24 cellular contexts compared by ENCODE assay signal in genomic region chr19:28948531-28948930, GRCh38.
DNase-seq lines count a peak whose midpoint lies in the region; ATAC-seq, FAIRE-seq and TF ChIP-seq lines count a peak whose summit lies in the region.
"Had no signal": no experiment of that assay in that cellular context is flagged by ENCODE, and none has a peak within 500 bp of the region (broad histone marks: within the 10 kb centered on the region; RNA-seq: fewer than 3 reads in every experiment).

No MANE protein-coding gene starts in this region.

- TF ChIP-seq POLR2A in A549 (IDR thresholded peaks at IDR 0.05; ENCODE audit: low read length): no peak

- H4K20me1 ChIP-seq in BLaER1 treated with 17β-estradiol and CSF1 and Interleukin-3, amounts not matched to agents 10 nM and 100 nM: no peaks in the 10 kb centered on the region

- no peak for TF ChIP-seq RAD21 in A549 (conservative IDR thresholded peaks at IDR 0.05 in 1 of 2, IDR thresholded peaks at IDR 0.05 in 1 of 2)

- peak overlapping the region in 2 of 11 experiments; percentile 19 to 34; a peak in 1 of 22 replicates for H3K9ac ChIP-seq in BLaER1 treated with 17β-estradiol and CSF1 and Interleukin-3, amounts not matched to agents 10 nM and 100 nM
- H3K9ac ChIP-seq in adipocyte (ENCODE audit: low read length): peak overlapping the region; percentile 16

- CTCF ChIA-PET in A549 (lab: Yijun Ruan, JAX): interaction anchor here (0.6 to 0.9 kb wide), 3 partner anchors 16 to 580 kb away, joined by 3 read pairs; no protein-coding TSS in a partner anchor

- H3K36me3 ChIP-seq in BLaER1 treated with 17β-estradiol and CSF1 and Interleukin-3, amounts not matched to agents 10 nM and 100 nM: no peaks in the 10 kb centered on the region
- no peaks in the 10 kb centered on the region for H3K36me3 ChIP-seq in adipocyte (ENCODE audit: control insufficient read depth, insufficient read depth, low read length, severe bottlenecking)
- H3K36me3 ChIP-seq: MG63 had no signal

- H3K4me3 ChIP-seq in A549 (no peak overlapping the region), adipocyte (ENCODE audit: low read length) (no peak overlapping the region), fibroblast of the aortic adventitia (ENCODE audit: low read depth, low read length) (no peak overlapping the region)
- H3K4me3 ChIP-seq in BLaER1 treated with 17β-estradiol and CSF1 and Interleukin-3, amounts not matched to agents 10 nM and 100 nM: no peak overlapping the region
- H3K4me3 ChIP-seq: GM23338, MG63 had no signal

- POLR2A ChIA-PET in A549 (lab: Yijun Ruan, JAX): no interaction called here

- ATAC-seq in A549: no peak
- no peak for ATAC-seq in GM18907 (IDR thresholded peaks at IDR 0.05; ENCODE audit: unreplicated experiment)
- ATAC-seq: GM23338 had no signal

- H3K4me1 ChIP-seq in A549 (no peaks in the 10 kb centered on the region), adipocyte (ENCODE audit: control insufficient read depth, insufficient read depth, low read length) (peaks cover 41% of the 10 kb centered on the region)
- peaks cover 7 to 23% (median 19%) of the 10 kb centered on the region in 10 experiments; a peak in 17 of 20 replicates for H3K4me1 ChIP-seq in BLaER1 treated with 17β-estradiol and CSF1 and Interleukin-3, amounts not matched to agents 10 nM and 100 nM

- TF ChIP-seq CTCF in A549 (IDR thresholded peaks at IDR 0.05): no peak
- TF ChIP-seq CTCF in fibroblast of the aortic adventitia (IDR thresholded peaks at IDR 0.05; ENCODE audit: insufficient read depth, low read length): no peak

- H3K27me3 ChIP-seq in BLaER1 treated with 17β-estradiol and CSF1 and Interleukin-3, amounts not matched to agents 10 nM and 100 nM: no peaks in the 10 kb centered on the region
- peaks cover 2% of the 10 kb centered on the region for H3K27me3 ChIP-seq in adipocyte (replicated peaks; ENCODE audit: control insufficient read depth, insufficient read depth, low read length)
- H3K27me3 ChIP-seq: MG63 had no signal

- H3K9me3 ChIP-seq in A549 (peaks cover 13% of the 10 kb centered on the region), adipocyte (ENCODE audit: control insufficient read depth, low read length) (no peaks in the 10 kb centered on the region)
- peaks cover 0 to 4% (median 0%) of the 10 kb centered on the region in 11 experiments; a peak in 3 of 22 replicates for H3K9me3 ChIP-seq in BLaER1 treated with 17β-estradiol and CSF1 and Interleukin-3, amounts not matched to agents 10 nM and 100 nM (replicated peaks in 1 of 11)
- H3K9me3 ChIP-seq: MG63 had no signal

- no peak for DNase-seq in A549 (ENCODE audit: low read depth in 1 of 2, low spot score in 1 of 2)
- peak; percentile 11 for DNase-seq in adipocyte (ENCODE audit: low read depth)
- peak; percentile 53 for DNase-seq in fibroblast of the aortic adventitia (ENCODE audit: low read depth)
- no peak for DNase-seq in T-helper 2 cell
- no peak for DNase-seq in stimulated activated CD4-positive, alpha-beta T cell treated with anti-CD3 and anti-CD28 coated beads, Interleukin-4, amount 100 ng/mL, for 24 hours
- DNase-seq in activated gamma-delta T cell treated with Interleukin-2 at 50 U/mL for 16 hours: no peak
- DNase-seq: ACHN, Calu3, DND-41, H9, KBM-7, MG63, NCI-H1105 treated with DMSO at 0.1 percent for 48 hours, NCI-H146, NCI-H2029, NCI-H446 treated with DMSO at 0.1 percent for 48 hours, NCI-H69, Right ventricle myocardium superior, RPMI8226 had no signal

- TF ChIP-seq EP300 in A549 (IDR thresholded peaks at IDR 0.05): no peak

- H3K27ac ChIP-seq in A549: no peak overlapping the region
- H3K27ac ChIP-seq in BLaER1 treated with 17β-estradiol and CSF1 and Interleukin-3, amounts not matched to agents 10 nM and 100 nM: no peak overlapping the region; a peak in 1 of 22 replicates
- H3K27ac ChIP-seq: 22Rv1 had no signal

- 21% methylated on average over 5 of the region's 5 CpGs for WGBS in A549 (ENCODE audit: missing lambda C conversion rate)

- FAIRE-seq in A549 (lab: Jason Lieb, UNC): peak; percentile 43
- FAIRE-seq: GM18507 had no signal

- no peak overlapping the region for H3K4me2 ChIP-seq in A549
- peak overlapping the region; percentile 22 to 77 (median 64) for H3K4me2 ChIP-seq in BLaER1 treated with 17β-estradiol and CSF1 and Interleukin-3, amounts not matched to agents 10 nM and 100 nM
- H3K4me2 ChIP-seq: GM23338 had no signal

TF ChIP-seq in A549, 52 proteins besides CTCF, POLR2A, EP300 and RAD21:
- no peak for TF ChIP-seq REST (IDR thresholded peaks at IDR 0.05)
- no peak for TF ChIP-seq RARB (CRISPR knock-in tag; IDR thresholded peaks at IDR 0.05)
- no peak for TF ChIP-seq HOXB13 (CRISPR knock-in tag; IDR thresholded peaks at IDR 0.05; ENCODE audit: low read depth)
- no peak for TF ChIP-seq CEBPB (IDR thresholded peaks at IDR 0.05)
- TF ChIP-seq BHLHE40 (IDR thresholded peaks at IDR 0.05; ENCODE audit: low read depth, low read length): no peak
- no peak for TF ChIP-seq JUN (IDR thresholded peaks at IDR 0.05)
- TF ChIP-seq ZSCAN20 (CRISPR knock-in tag; IDR thresholded peaks at IDR 0.05): no peak
- TF ChIP-seq RCOR1 (IDR thresholded peaks at IDR 0.05; ENCODE audit: low read depth, low read length): no peak
- TF ChIP-seq BCL3 (IDR thresholded peaks at IDR 0.05): no peak
- no peak for TF ChIP-seq ZC3H11A (IDR thresholded peaks at IDR 0.05)
- TF ChIP-seq CHD2 (IDR thresholded peaks at IDR 0.05; ENCODE audit: low read length, partially characterized antibody): no peak
- TF ChIP-seq EHF (CRISPR knock-in tag; IDR thresholded peaks at IDR 0.05): no peak
- TF ChIP-seq CHD4 (IDR thresholded peaks at IDR 0.05; ENCODE audit: borderline replicate concordance): no peak
- no peak for TF ChIP-seq NR3C1 (IDR thresholded peaks at IDR 0.05)
- no peak for TF ChIP-seq FOSB (CRISPR knock-in tag; IDR thresholded peaks at IDR 0.05)
- TF ChIP-seq TP53 (CRISPR knock-in tag; IDR thresholded peaks at IDR 0.05): no peak
- TF ChIP-seq SREBF2 (IDR thresholded peaks at IDR 0.05): no peak

Comparison
In these comparisons a context has a peak if more than half of its experiments do, and no peak if none do; other contexts are left out.
1. DNase-seq: peak in adipocyte (single experiment) and fibroblast of the aortic adventitia (single experiment); none in A549 (0 of 2), T-helper 2 cell (0 of 5), stimulated activated CD4-positive, alpha-beta T cell treated with anti-CD3 and anti-CD28 coated beads, Interleukin-4, amount 100 ng/mL, for 24 hours (single experiment) and activated gamma-delta T cell treated with Interleukin-2 at 50 U/mL for 16 hours (single experiment).